ENCODE assay signal across 2 cellular contexts in genomic region chr12:132075026-132075713, GRCh38.
TF ChIP-seq lines count a peak whose summit lies in the region.

No MANE protein-coding gene starts in this region.

TF ChIP-seq in SK-N-SH, 30 proteins besides CTCF, POLR2A, EP300 and RAD21 (continued from another document):
- TF ChIP-seq REST (IDR thresholded peaks at IDR 0.05; ENCODE audit: low read depth, low read length), result no peak
- TF ChIP-seq CHD2 (IDR thresholded peaks at IDR 0.05; ENCODE audit: low read length, partially characterized antibody), result no peak
- TF ChIP-seq SMC3 (IDR thresholded peaks at IDR 0.05; ENCODE audit: low read depth, low read length), result no peak
- TF ChIP-seq USF2 (IDR thresholded peaks at IDR 0.05; ENCODE audit: borderline replicate concordance, low read depth, low read length), result no peak
- TF ChIP-seq EZH2phosphoT487 (IDR thresholded peaks at IDR 0.05; ENCODE audit: borderline replicate concordance, low read depth), result no peak
- TF ChIP-seq MAX (IDR thresholded peaks at IDR 0.05; ENCODE audit: low read depth), result no peak
- no peak for TF ChIP-seq USF1 (IDR thresholded peaks at IDR 0.05; ENCODE audit: borderline replicate concordance, low read depth)
- TF ChIP-seq FOXJ3 (CRISPR knock-in tag; IDR thresholded peaks at IDR 0.05), result no peak
- no peak for TF ChIP-seq TEAD4 (IDR thresholded peaks at IDR 0.05; ENCODE audit: borderline replicate concordance, insufficient read depth)
- no peak for TF ChIP-seq TAF1 (IDR thresholded peaks at IDR 0.05; ENCODE audit: borderline replicate concordance, low read depth, low read length)
- TF ChIP-seq NRF1 (IDR thresholded peaks at IDR 0.05; ENCODE audit: low read depth, low read length), result no peak
- TF ChIP-seq FOSL2 (IDR thresholded peaks at IDR 0.05; ENCODE audit: borderline replicate concordance, low read depth), result no peak
- no peak for TF ChIP-seq ZBTB33 (IDR thresholded peaks at IDR 0.05; ENCODE audit: borderline replicate concordance, low read depth)
- no peak for TF ChIP-seq RXRA (IDR thresholded peaks at IDR 0.05; ENCODE audit: borderline replicate concordance, low read depth)
- TF ChIP-seq PBX3 (IDR thresholded peaks at IDR 0.05), result no peak
- TF ChIP-seq POLR2AphosphoS5 (IDR thresholded peaks at IDR 0.05; ENCODE audit: low read depth, low read length), result no peak
- no peak for TF ChIP-seq RFX5 (IDR thresholded peaks at IDR 0.05; ENCODE audit: low read length)

TF ChIP-seq in SK-N-SH treated with all-trans-retinoic acid at 6 μM for 48 hours, 23 proteins besides CTCF, POLR2A, EP300 and RAD21 (continued from another document):
- TF ChIP-seq POU6F1 (CRISPR knock-in tag; IDR thresholded peaks at IDR 0.05; ENCODE audit: borderline replicate concordance, low read depth), result no peak
- no peak for TF ChIP-seq ZNF70 (CRISPR knock-in tag; IDR thresholded peaks at IDR 0.05)
- no peak for TF ChIP-seq CREB5 (CRISPR knock-in tag; IDR thresholded peaks at IDR 0.05; ENCODE audit: low read depth)
- TF ChIP-seq CSRNP3 (CRISPR knock-in tag; IDR thresholded peaks at IDR 0.05), result no peak
TF ChIP-seq in SK-N-SH treated with all-trans-retinoic acid at 6 μM for 48 hours: peak in this region for 0.
